In the genomic region with DNA sequence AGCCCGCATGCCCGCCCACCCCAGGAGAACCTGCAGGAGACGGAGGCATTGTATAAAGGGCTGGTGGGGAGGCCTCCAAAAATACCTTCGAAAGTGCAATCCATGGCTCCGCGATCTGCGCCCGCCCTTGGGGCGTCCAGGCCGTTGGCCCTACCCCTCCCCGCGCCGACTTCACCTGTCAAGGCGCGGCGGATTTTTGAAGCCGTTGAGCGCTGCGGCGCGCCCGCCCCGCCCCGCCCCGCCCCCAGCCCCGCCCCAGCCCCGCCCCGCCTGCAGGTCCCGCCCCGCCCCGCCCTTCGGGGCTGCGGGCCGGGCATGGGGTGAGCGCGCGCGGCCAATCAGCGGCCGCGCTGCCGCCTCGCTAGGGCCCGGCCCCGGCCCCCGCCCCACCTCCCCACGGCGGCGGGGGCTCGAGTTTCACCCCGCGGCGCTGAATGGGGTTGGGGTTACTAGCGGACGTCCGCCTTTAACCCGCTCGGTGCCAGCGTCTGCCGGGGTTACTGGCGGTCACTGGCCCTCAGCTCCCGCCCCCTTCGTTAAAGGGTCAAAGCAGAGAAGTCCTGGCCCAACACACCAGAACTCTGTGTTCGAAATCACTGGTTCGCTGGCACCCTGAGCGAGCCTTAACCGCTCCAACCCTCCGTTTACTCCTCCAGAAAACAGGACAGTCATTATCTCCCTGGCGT, we compare ENCODE assay signal across 8 cellular contexts. TPM values are rescaled to one million over a fixed set of nuclear protein-coding genes. Genes with fewer than 3 reads are reported as not detected.
DNase-seq lines count a peak whose midpoint lies in the region; ATAC-seq and TF ChIP-seq lines count a peak whose summit lies in the region.

No MANE protein-coding gene starts in this region.

- peaks cover 89% of the 10 kb centered on the region for H3K79me2 ChIP-seq in PC-9 (ENCODE audit: low read depth)

- H3K27me3 ChIP-seq in HUES6 (ENCODE audit: control insufficient read depth, insufficient read depth, low read length) (peaks cover 14% of the 10 kb centered on the region), PC-9 (ENCODE audit: insufficient read depth, low read depth) (no peaks in the 10 kb centered on the region), esophagus squamous epithelium (no peaks in the 10 kb centered on the region)

- intact Hi-C loops in PC-9 (cut with micrococcal nuclease; ENCODE audit: unreplicated experiment) (loop anchor here (1.0 to 5.0 kb wide), 2 partner anchors 17 to 214 kb away; partner anchors contain the start of genes ATPAF2 and GID4), esophagus squamous epithelium (cut with DNase I) (no loop called here)

- peaks cover 82% of the 10 kb centered on the region for H3F3A ChIP-seq in PC-9 (ENCODE audit: insufficient read depth, low read depth)

- H3K36me3 Mint-ChIP-seq in naive B cell, result peaks cover 0 to 5% of the 10 kb centered on the region in 2 donors

- H3K27ac Mint-ChIP-seq in naive B cell, result peak overlapping the region in 5 of 6 donors; percentile 75 to 93 (median 90)

- peaks cover 50% of the 10 kb centered on the region for H3K4me1 ChIP-seq in HUES6 (ENCODE audit: control insufficient read depth, insufficient read depth, low read length)
- peaks cover 97% of the 10 kb centered on the region for H3K4me1 ChIP-seq in PC-9 (replicated peaks; ENCODE audit: insufficient read depth)
- H3K4me1 ChIP-seq in esophagus squamous epithelium, result peaks cover 80 to 98% (median 88%) of the 10 kb centered on the region in 3 donors

- peak; percentile 38 for DNase-seq in DMS153 (lab: John Stamatoyannopoulos, UW)
- peak; percentile 78 to 96 for DNase-seq in PC-9
- peak; percentile 86 to 89 for DNase-seq in activated T-cell treated with anti-CD3 and anti-CD28 coated beads, Interleukin-2, amount 50 U/mL, for 48 hours
- peak; percentile 53 for DNase-seq in esophagus squamous epithelium (lab: John Stamatoyannopoulos, UW)
- DNase-seq in naive B cell, result peak; percentile 73
- peak; percentile 70 for DNase-seq in stimulated activated naive CD4-positive, alpha-beta T cell treated with Interleukin-2 at 50 U/mL for 16 hours (lab: John Stamatoyannopoulos, UW)

- peaks cover 64% of the 10 kb centered on the region for H4K20me1 ChIP-seq in PC-9 (ENCODE audit: insufficient read depth)

- no peaks in the 10 kb centered on the region for H3K9me3 Mint-ChIP-seq in naive B cell

- H3K4me3 ChIP-seq in HUES6 (ENCODE audit: low read depth, low read length), result peak overlapping the region; percentile 54
- peak overlapping the region; percentile 52 for H3K4me3 ChIP-seq in PC-9
- H3K4me3 ChIP-seq in esophagus squamous epithelium, result peak overlapping the region; percentile 43 to 72 (median 51)

- H2AFZ ChIP-seq in PC-9, result no peak overlapping the region

- peak overlapping the region; percentile 67; the same call in 1 of the 2 replicates for H3K27ac ChIP-seq in HUES6 (ENCODE audit: low read depth, low read length)
- peak overlapping the region; percentile 95 for H3K27ac ChIP-seq in PC-9
- H3K27ac ChIP-seq in esophagus squamous epithelium, result peak overlapping the region; percentile 91 to 96 (median 93)

- peak overlapping the region; percentile 48 for H3K9ac ChIP-seq in HUES6 (ENCODE audit: low read length)

- peaks cover 14% of the 10 kb centered on the region for H3K36me3 ChIP-seq in HUES6 (ENCODE audit: control insufficient read depth, insufficient read depth, low read length)
- peaks cover 30% of the 10 kb centered on the region for H3K36me3 ChIP-seq in PC-9 (ENCODE audit: low read depth)
- H3K36me3 ChIP-seq in esophagus squamous epithelium, result peaks cover 9 to 21% (median 9%) of the 10 kb centered on the region in 3 donors

- TF ChIP-seq CTCF in PC-9 (conservative IDR thresholded peaks at IDR 0.05) (no peak), esophagus squamous epithelium (IDR thresholded peaks at IDR 0.05) (peak in 1 of 6 experiments; percentile 6)

- ATAC-seq in GM21381 (IDR thresholded peaks at IDR 0.05; ENCODE audit: unreplicated experiment) (peak; percentile 66), naive B cell (ENCODE audit: low read depth in 2 of 2) (peak; percentile 89)

- TF ChIP-seq POLR2A in esophagus squamous epithelium (IDR thresholded peaks at IDR 0.05), result peak in 2 of 4 donors; percentile 39 to 55

- peak overlapping the region; percentile 92 for H3K4me2 ChIP-seq in PC-9

- CTCF ChIA-PET in PC-9 (lab: Charles Lee), result no interaction called here

- POLR2A ChIA-PET in PC-9 (lab: Charles Lee; ENCODE audit: unreplicated experiment), result interaction anchor here (0.6 kb wide), 1 partner anchor 98 kb away, joined by 4 read pairs; no protein-coding TSS in a partner anchor

- H3K9me3 ChIP-seq in HUES6 (ENCODE audit: control insufficient read depth, insufficient read depth, low read depth, low read length) (no peaks in the 10 kb centered on the region), PC-9 (ENCODE audit: insufficient read depth, low read depth) (no peaks in the 10 kb centered on the region), esophagus squamous epithelium (no peaks in the 10 kb centered on the region)

- 0% methylated on average over 4 to 8 of the region's 69 CpGs for WGBS in esophagus squamous epithelium, 2 donors

- peaks cover 0 to 4% (median 0%) of the 10 kb centered on the region in 3 donors for H3K27me3 Mint-ChIP-seq in naive B cell

- no TSS peak for BruUV-seq in PC-9 (replicated peaks; lab: Mats Ljungman, UMichigan)

- peak overlapping the region; percentile 70 to 91 (median 88) for H3K4me3 Mint-ChIP-seq in naive B cell

- H3K9me2 ChIP-seq in PC-9 (ENCODE audit: insufficient read depth), result no peaks in the 10 kb centered on the region

- peaks cover 43 to 58% (median 52%) of the 10 kb centered on the region in 3 donors for H3K4me1 Mint-ChIP-seq in naive B cell

RNA-seq across cellular contexts. Expression of gene SREBF1, which starts 13.2 kb away (rescaled TPM):
- total RNA-seq in PC-9 (2021) (243 and 360 TPM in 2 replicates), esophagus squamous epithelium (100 to 1,000 TPM in 2 of 4 donors, 10 to 100 TPM in 2; 55.0 to 137 (median 108) TPM)
- polyA plus RNA-seq in naive B cell (ENCODE audit: low read depth in 6 of 6), result 10 to 100 TPM in 1 of 6 donors, 1 to 10 TPM in 5; 4.8 to 10.0 (median 5.4) TPM

Comparison
In these comparisons a context has a peak if more than half of its experiments do, and no peak if none do; other contexts are left out.
1. Peak in every context shown above with its lines: DNase-seq, ATAC-seq, H3K4me3 ChIP-seq and H3K27ac ChIP-seq.